11 cellular contexts compared by ENCODE assay signal in the genomic region with DNA sequence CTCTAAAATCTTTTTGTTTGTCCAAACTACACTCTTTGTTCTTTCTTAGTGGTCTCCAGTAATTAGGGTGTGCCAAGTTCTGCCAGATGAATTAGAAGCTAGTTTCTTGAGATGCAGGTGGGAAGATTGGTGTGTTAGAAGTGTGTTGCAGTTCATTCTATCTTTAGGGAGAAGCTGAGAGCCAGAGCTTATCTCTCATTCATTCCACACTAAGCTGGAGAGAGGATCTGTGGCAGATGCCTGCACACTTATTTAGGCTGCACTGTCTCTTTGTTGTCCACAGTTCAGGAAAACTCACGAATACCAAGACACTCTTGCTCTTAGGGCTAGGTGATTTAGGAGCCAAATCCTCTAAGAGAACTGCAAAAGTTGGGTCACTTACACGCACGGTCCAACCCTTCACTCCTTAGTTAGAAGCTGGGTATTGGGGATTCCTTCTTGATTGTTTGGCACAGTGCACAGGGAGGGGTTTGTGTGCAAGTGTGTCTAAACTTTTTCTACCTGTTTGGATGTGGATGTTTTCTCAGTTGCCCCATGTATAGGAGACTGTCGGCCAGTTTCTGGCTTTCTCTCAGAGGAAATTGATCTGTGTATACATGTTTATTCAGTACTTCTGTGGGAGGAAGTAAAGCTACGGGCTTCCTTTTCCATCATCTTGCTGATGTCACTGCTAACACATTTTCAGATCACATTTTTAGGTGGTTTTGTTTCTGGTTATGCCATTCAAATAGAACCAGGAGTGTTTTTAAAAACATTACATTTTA. TPM values are rescaled to one million over a fixed set of nuclear protein-coding genes. Genes with fewer than 3 reads are reported as not detected.
A peak's percentile ranks its signal among the peaks of the same experiment; 100 is the strongest.
DNase-seq lines count a peak whose midpoint lies in the region; ATAC-seq and TF ChIP-seq lines count a peak whose summit lies in the region.
"Had no signal": no experiment of that assay in that cellular context is flagged by ENCODE, and none has a peak within 500 bp of the region (broad histone marks: within the 10 kb centered on the region; RNA-seq: fewer than 3 reads in every experiment).

No MANE protein-coding gene starts in this region.

- CTCF ChIA-PET in CD4-positive, alpha-beta T cell (lab: Charles Lee): no interaction called here

- H3K9me3 Mint-ChIP-seq in CD4-positive, alpha-beta T cell: peaks cover 11% of the 10 kb centered on the region
- peaks cover 6% of the 10 kb centered on the region for H3K9me3 Mint-ChIP-seq in central memory CD8-positive, alpha-beta T cell

- H3K27me3 Mint-ChIP-seq in CD4-positive, alpha-beta T cell: no peaks in the 10 kb centered on the region
- H3K27me3 Mint-ChIP-seq in central memory CD8-positive, alpha-beta T cell: no peaks in the 10 kb centered on the region

- peak overlapping the region; percentile 13 for H3K4me3 Mint-ChIP-seq in CD4-positive, alpha-beta T cell
- no peak overlapping the region for H3K4me3 Mint-ChIP-seq in central memory CD8-positive, alpha-beta T cell

- peak overlapping the region; percentile 68 for H3K27ac Mint-ChIP-seq in CD4-positive, alpha-beta T cell
- peak overlapping the region; percentile 56 for H3K27ac Mint-ChIP-seq in central memory CD8-positive, alpha-beta T cell (ENCODE audit: low read depth)

- H3K27ac ChIP-seq in CD4-positive, alpha-beta T cell (ENCODE audit: low read depth, low read length): no peak overlapping the region

- ATAC-seq in CD4-positive, alpha-beta T cell (ENCODE audit: poor library complexity): peak; percentile 92
- ATAC-seq in GM18867 (IDR thresholded peaks at IDR 0.05; ENCODE audit: unreplicated experiment): peak; percentile 61
- peak; percentile 49 for ATAC-seq in HG03432 (IDR thresholded peaks at IDR 0.05; ENCODE audit: unreplicated experiment)
- peak; percentile 78 for ATAC-seq in central memory CD8-positive, alpha-beta T cell (replicated peaks; ENCODE audit: extremely low read depth, poor library complexity, severe bottlenecking)
- no peak for ATAC-seq in HG03039 (IDR thresholded peaks at IDR 0.05; ENCODE audit: unreplicated experiment)
- ATAC-seq in HG03097 (IDR thresholded peaks at IDR 0.05; ENCODE audit: low FRiP score, unreplicated experiment): no peak

- H3K9me3 ChIP-seq in CD4-positive, alpha-beta T cell (ENCODE audit: control insufficient read depth, low read length): peaks cover 13% of the 10 kb centered on the region

- POLR2A ChIA-PET in CD4-positive, alpha-beta T cell (lab: Charles Lee): no interaction called here

- intact Hi-C loops in CD4-positive, alpha-beta T cell (cut with DNase I, micrococcal nuclease): no loop called here

- in situ Hi-C loops in G401 (cut with HindIII; ENCODE audit: low sequenced_read_pairs): loop anchor here (25.0 kb wide), 1 partner anchor 170 kb away; no protein-coding TSS in a partner anchor

- H3K4me1 Mint-ChIP-seq in CD4-positive, alpha-beta T cell (ENCODE audit: low read depth): peaks cover 68% of the 10 kb centered on the region
- peaks cover 66% of the 10 kb centered on the region for H3K4me1 Mint-ChIP-seq in central memory CD8-positive, alpha-beta T cell

- no peaks in the 10 kb centered on the region for H3K27me3 ChIP-seq in CD4-positive, alpha-beta T cell (ENCODE audit: control insufficient read depth, insufficient read depth, low read length)

- no peak for DNase-seq in CD4-positive, alpha-beta T cell
- no peak for DNase-seq in central memory CD8-positive, alpha-beta T cell (ENCODE audit: low spot score in 2 of 2)
- DNase-seq in G401 (ENCODE audit: low spot score) (no peak), DMS153 treated with DMSO at 0.1 percent for 48 hours (lab: John Stamatoyannopoulos, UW; ENCODE audit: unreplicated experiment) (no peak)
- DNase-seq: caudate nucleus, NCI-H1092 treated with DMSO at 0.1 percent for 48 hours, occipital lobe had no signal

- peaks cover 59% of the 10 kb centered on the region for H3K36me3 Mint-ChIP-seq in CD4-positive, alpha-beta T cell (ENCODE audit: low read depth)
- peaks cover 4% of the 10 kb centered on the region for H3K36me3 Mint-ChIP-seq in central memory CD8-positive, alpha-beta T cell (ENCODE audit: insufficient read depth)

- TF ChIP-seq CTCF in CD4-positive, alpha-beta T cell (IDR thresholded peaks at IDR 0.05): no peak

RNA-seq across cellular contexts. Expression of a gene that starts 49.5 kb away (rescaled TPM):
- total RNA-seq in CD4-positive, alpha-beta T cell: 10 to 100 TPM; 20.0 to 22.5 TPM
- 34.7 and 46.7 TPM in 2 replicates for total RNA-seq in G401 (2014; rRNA removed; shearing (Covaris generic))

Comparison
In these comparisons a context has a peak if more than half of its experiments do, and no peak if none do; other contexts are left out.
1. ATAC-seq: peak in CD4-positive, alpha-beta T cell (single experiment), GM18867 (single experiment), HG03432 (single experiment) and central memory CD8-positive, alpha-beta T cell (single experiment); none in HG03039 (single experiment) and HG03097 (single experiment).